In the genomic region with DNA sequence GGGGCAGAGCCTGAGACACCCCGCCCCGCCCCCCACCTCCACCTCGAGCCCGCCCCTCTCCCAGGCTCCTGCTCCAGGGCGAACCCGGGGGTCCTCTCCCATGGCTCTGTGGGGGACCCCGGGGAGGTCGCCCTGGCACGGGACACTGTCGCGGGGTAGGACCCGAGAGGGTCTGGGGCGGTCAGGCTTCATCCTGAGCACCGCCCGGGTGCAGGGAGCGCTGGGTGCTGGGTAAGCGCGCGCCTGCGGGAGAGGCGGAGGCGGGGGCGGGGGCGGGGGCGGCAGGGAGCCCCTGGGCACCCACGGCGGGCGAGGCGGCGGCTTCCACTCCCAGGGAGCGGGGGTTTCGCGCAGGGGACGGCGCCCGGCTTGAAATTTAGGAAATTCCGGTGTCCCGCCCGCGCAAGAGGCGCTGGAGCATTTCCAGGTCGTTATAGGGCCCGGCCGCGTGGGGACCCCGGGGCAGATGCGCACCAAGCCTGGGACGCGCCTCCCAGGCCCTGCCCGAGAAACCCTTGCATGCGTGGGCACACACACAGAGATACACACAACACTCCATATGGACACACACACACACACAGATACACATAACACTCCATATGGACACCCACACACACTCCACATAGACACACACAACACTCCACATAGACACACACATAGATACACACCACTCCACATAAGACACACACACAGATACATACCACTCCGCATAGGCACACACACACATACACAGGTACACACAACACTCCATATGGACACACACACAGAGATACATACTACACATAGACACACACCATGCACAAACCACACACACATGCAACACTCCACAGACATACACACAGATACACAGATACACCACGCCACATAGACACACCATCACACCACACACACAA, we compare ENCODE assay signal across 8 cellular contexts. TPM values are rescaled to one million over a fixed set of nuclear protein-coding genes. Genes with fewer than 3 reads are reported as not detected.
DNase-seq lines count a peak whose midpoint lies in the region; ATAC-seq, FAIRE-seq and TF ChIP-seq lines count a peak whose summit lies in the region.

No MANE protein-coding gene starts in this region.

- H3K79me2 ChIP-seq in K562 (ENCODE audit: control insufficient read depth, insufficient read depth, low read length): peaks cover 25% of the 10 kb centered on the region

- peak overlapping the region in 1 of 8 donors; percentile 20 for H3K4me3 Mint-ChIP-seq in naive B cell

- peaks cover 11 to 32% of the 10 kb centered on the region in 2 donors for H3K36me3 Mint-ChIP-seq in naive B cell

- H3K27me3 Mint-ChIP-seq in naive B cell: peaks cover 31 to 58% (median 40%) of the 10 kb centered on the region in 3 donors

- no TSS peak for BruUV-seq in K562 (replicated peaks; lab: Mats Ljungman, UMichigan)

- TF ChIP-seq CTCF in K562 (IDR thresholded peaks at IDR 0.05 in 2 of 3, conservative IDR thresholded peaks at IDR 0.05 in 1 of 3; ENCODE audit: insufficient read depth in 2 of 3, low read depth in 1 of 3, low read length in 3 of 3) (0 out of 6 replicates have a peak, but pooled peaks of 2 of the 3 experiments have one; percentile 1 to 27), tibial nerve (IDR thresholded peaks at IDR 0.05) (no peak)

- H3K4me3 ChIP-seq in K562: peak overlapping the region; percentile 53
- peak overlapping the region in 3 of 4 donors; percentile 32 to 57 (median 45) for H3K4me3 ChIP-seq in tibial nerve

- peak overlapping the region; percentile 94 for H2AFZ ChIP-seq in K562 (ENCODE audit: low read depth, low read length)

- CTCF ChIA-PET in K562 (lab: Yijun Ruan, JAX; ENCODE audit: low intra/inter-chr PET ratio): no interaction called here

- H3K4me1 ChIP-seq in K562 (replicated peaks in 1 of 2; ENCODE audit: control insufficient read depth in 2 of 2, insufficient read depth in 2 of 2, low read length in 2 of 2): peaks cover 23 to 46% of the 10 kb centered on the region in 2 experiments
- peaks cover 0 to 14% (median 0%) of the 10 kb centered on the region in 4 donors for H3K4me1 ChIP-seq in tibial nerve

- intact Hi-C loops in K562 (cut with micrococcal nuclease): loop anchor here (5.0 kb wide), 2 partner anchors 229 to 299 kb away; no protein-coding TSS in a partner anchor

- in situ Hi-C loops in K562 (cut with MboI): no loop called here

- H3K9me1 ChIP-seq in K562 (ENCODE audit: control insufficient read depth, insufficient read depth, low read length): peaks cover 6% of the 10 kb centered on the region

- POLR2A ChIA-PET in K562 (lab: Yijun Ruan, JAX): interaction anchor here (1.0 kb wide), 1 partner anchor 35 kb away, joined by 4 read pairs; no protein-coding TSS in a partner anchor

- H4K20me1 ChIP-seq in K562 (replicated peaks; ENCODE audit: control insufficient read depth, insufficient read depth, low read length): no peaks in the 10 kb centered on the region; the same call in 1 of the 2 replicates

- 4% methylated on average over 27 of the region's 53 CpGs for WGBS in K562 (ENCODE audit: insufficient coverage, low coverage, missing lambda C conversion rate)
- WGBS in tibial nerve, 2 donors: 6 to 11% methylated on average over 18 to 26 of the region's 53 CpGs

- H3K27ac ChIP-seq in K562 (ENCODE audit: extremely low read depth, low read depth, low read length) (peak overlapping the region; percentile 72; the same call in 2 of the 3 replicates), tibial nerve (peak overlapping the region in 2 of 4 donors; percentile 29 to 32)

- FAIRE-seq in K562 (lab: Jason Lieb, UNC) (no peak), urothelium cell line (lab: Jason Lieb, UNC) (no peak)

- H3K27me3 ChIP-seq in K562 (ENCODE audit: control insufficient read depth in 2 of 2, insufficient read depth in 2 of 2, low read length in 2 of 2) (peaks cover 0 to 4% of the 10 kb centered on the region in 2 experiments; a peak in 2 of 5 replicates), tibial nerve (peaks cover 0 to 60% of the 10 kb centered on the region in 2 donors)

- peaks cover 10% of the 10 kb centered on the region; the same call in 1 of the 2 replicates for H3K9me3 ChIP-seq in K562 (replicated peaks; ENCODE audit: control insufficient read depth, insufficient read depth, low read depth, low read length)
- H3K9me3 ChIP-seq in tibial nerve: peaks cover 0 to 27% (median 4%) of the 10 kb centered on the region in 4 donors

- H3K36me3 ChIP-seq in K562 (ENCODE audit: control insufficient read depth, insufficient read depth, low read length) (peaks cover 13% of the 10 kb centered on the region; the same call in 2 of the 3 replicates), tibial nerve (no peaks in the 10 kb centered on the region)

- peak overlapping the region; percentile 93 for H3K4me2 ChIP-seq in K562 (ENCODE audit: insufficient read depth, low read length)

- no peak overlapping the region for H3K27ac Mint-ChIP-seq in naive B cell

- no peak for TF ChIP-seq RAD21 in K562 (CRISPR knock-in tag; conservative IDR thresholded peaks at IDR 0.05 in 1 of 2, IDR thresholded peaks at IDR 0.05 in 1 of 2)

- peak overlapping the region; percentile 45 to 76 for H3K9ac ChIP-seq in K562 (ENCODE audit: insufficient read depth in 1 of 2, low read depth in 2 of 2, low read length in 2 of 2)

- TF ChIP-seq POLR2A in K562 (conservative IDR thresholded peaks at IDR 0.05): no peak
- no peak for TF ChIP-seq POLR2A in tibial nerve (IDR thresholded peaks at IDR 0.05)

- DNase-seq in RPMI8226: peak; percentile 69
- DNase-seq in K562 (ENCODE audit: extremely low read depth in 1 of 4, low spot score in 3 of 4): peak in 3 of 4 experiments; percentile 78 to 91 (median 91)
- DNase-seq in naive B cell: peak; percentile 34
- DNase-seq in tibial nerve (ENCODE audit: low spot score in 2 of 2): no peak
- no peak for DNase-seq in NCI-H2029 (lab: John Stamatoyannopoulos, UW)
- no peak for DNase-seq in urothelium cell line (ENCODE audit: low spot score)

- no peak for TF ChIP-seq EP300 in K562 (IDR thresholded peaks at IDR 0.05; ENCODE audit: low read length)
- no peak for TF ChIP-seq EP300 in tibial nerve (IDR thresholded peaks at IDR 0.05)

- no peaks in the 10 kb centered on the region for H3K4me1 Mint-ChIP-seq in naive B cell

- H3K9me3 Mint-ChIP-seq in naive B cell: peaks cover 16 to 26% (median 22%) of the 10 kb centered on the region in 7 donors

- ATAC-seq in GM18909 (IDR thresholded peaks at IDR 0.05; ENCODE audit: poor library complexity, unreplicated experiment): peak; percentile 31
- peak; percentile 84 for ATAC-seq in K562
- ATAC-seq in naive B cell (ENCODE audit: low read depth in 2 of 2): peak; percentile 42 to 43
- no peak for ATAC-seq in GM21367 (IDR thresholded peaks at IDR 0.05; ENCODE audit: unreplicated experiment)

TF ChIP-seq in K562, 482 proteins besides CTCF, POLR2A, EP300 and RAD21 (continues in another document):
- TF ChIP-seq SRF (CRISPR knock-in tag; IDR thresholded peaks at IDR 0.05) (no peak), YBX1 (IDR thresholded peaks at IDR 0.05) (peak; percentile 97), NFIC (IDR thresholded peaks at IDR 0.05) (peak; percentile 78), PHB2 (IDR thresholded peaks at IDR 0.05; ENCODE audit: low read depth) (peak; percentile 68; the same call in 1 of the 2 replicates), FOXA1 (IDR thresholded peaks at IDR 0.05; ENCODE audit: borderline replicate concordance) (no peak)

RNA-seq across cellular contexts. Expression of a gene that starts 48.7 kb away (rescaled TPM):
- 43.8 and 108 TPM in 2 replicates for total RNA-seq in K562 (2011; cell fraction: chromatin; rRNA removed; ENCODE audit: low replicate concordance)
- total RNA-seq in K562 (2011; cell fraction: nucleolus; rRNA removed): 90.5 and 93.4 TPM in 2 replicates
- total RNA-seq in K562 (2011; cell fraction: nucleoplasm; rRNA removed): 52.4 and 63.7 TPM in 2 replicates
- total RNA-seq in K562 (2014; rRNA removed): 34.7 and 41.3 TPM in 2 replicates
- total RNA-seq in K562 (2014; rRNA removed; fragmentation: Illumina TruSeq; extraction: Trizol): 8.0 and 8.7 TPM in 2 replicates
- 18.8 and 21.4 TPM in 2 replicates for total RNA-seq in K562 (2015; rRNA removed; fragmentation: Illumina TruSeq; extraction: Trizol)
- total RNA-seq in K562 (2021): 88.7 and 91.3 TPM in 2 replicates
- polyA plus RNA-seq in K562 (2011; rRNA removed): 11.5 and 24.6 TPM in 2 replicates
- polyA plus RNA-seq in K562 (2011; cell fraction: cytosol; rRNA removed): 20.4 and 78.6 TPM in 2 replicates
- polyA plus RNA-seq in K562 (2011; cell fraction: nucleus; rRNA removed): 49.9 and 126 TPM in 2 replicates
- 20.5 and 34.6 TPM in 2 replicates for polyA plus RNA-seq in K562 (2012)
- polyA plus RNA-seq in K562 (2014; fragmentation: Illumina TruSeq; extraction: Trizol): 12.0 and 24.5 TPM in 2 replicates
- 1 to 10 TPM in 1 of 2 experiments, under 1 TPM in 1; 0.65 to 2.3 TPM for polyA plus RNA-seq in K562 (2014; fragmentation: Nextera tagmentation; extraction: Ambion mirVana)
- 36.6 and 50.8 TPM in 2 replicates for polyA plus RNA-seq in K562 (2014; rRNA removed)
- 11.9 and 16.0 TPM in 2 replicates for polyA minus RNA-seq in K562 (2011; rRNA and poly(A)+ RNA removed)
- 41.4 and 45.6 TPM in 2 replicates for polyA minus RNA-seq in K562 (2011; cell fraction: cytosol; rRNA and poly(A)+ RNA removed)
- 23.3 TPM in 2 replicates for polyA minus RNA-seq in K562 (2011; cell fraction: nucleus; rRNA and poly(A)+ RNA removed)
- polyA plus RNA-seq in naive B cell (ENCODE audit: low read depth in 6 of 6): 10 to 100 TPM in 1 of 6 donors, 1 to 10 TPM in 5; 2.9 to 20.0 (median 4.3) TPM
- total RNA-seq in tibial nerve: 10 to 100 TPM in 3 of 4 donors, 1 to 10 TPM in 1; 3.3 to 27.9 (median 11.4) TPM

RNA-seq across cellular contexts. Expression of a gene that starts 52.6 kb away (rescaled TPM):
- total RNA-seq in K562 (2011; cell fraction: chromatin; rRNA removed; ENCODE audit: low replicate concordance): 2.7 and 3.7 TPM in 2 replicates
- total RNA-seq in K562 (2011; cell fraction: nucleolus; rRNA removed): 1.2 and 1.6 TPM in 2 replicates
- total RNA-seq in K562 (2011; cell fraction: nucleoplasm; rRNA removed): 0.95 and 3.4 TPM in 2 replicates
- 0.18 TPM in 1 of 2 replicates, not detected in the other for total RNA-seq in K562 (2014; rRNA removed)
- not detected in 2 replicates for total RNA-seq in K562 (2014; rRNA removed; fragmentation: Illumina TruSeq; extraction: Trizol)
- total RNA-seq in K562 (2015; rRNA removed; fragmentation: Illumina TruSeq; extraction: Trizol): 0.15 TPM in 1 of 2 replicates, not detected in the other
- 0.34 TPM in 1 of 2 replicates, not detected in the other for total RNA-seq in K562 (2021)
- not detected in 2 replicates for polyA plus RNA-seq in K562 (2011; rRNA removed)
- 0.10 and 0.27 TPM in 2 replicates for polyA plus RNA-seq in K562 (2011; cell fraction: cytosol; rRNA removed)
- 0.58 and 0.59 TPM in 2 replicates for polyA plus RNA-seq in K562 (2011; cell fraction: nucleus; rRNA removed)
- polyA plus RNA-seq in K562 (2012): 0.24 TPM in 1 of 2 replicates, not detected in the other
- not detected in 2 replicates for polyA plus RNA-seq in K562 (2014; fragmentation: Illumina TruSeq; extraction: Trizol)
- polyA plus RNA-seq in K562 (2014; fragmentation: Nextera tagmentation; extraction: Ambion mirVana): not detected
- polyA plus RNA-seq in K562 (2014; rRNA removed): 2.0 TPM in 1 of 2 replicates, not detected in the other
- polyA minus RNA-seq in K562 (2011; rRNA and poly(A)+ RNA removed): 0.53 TPM in 1 of 2 replicates, not detected in the other
- polyA minus RNA-seq in K562 (2011; cell fraction: cytosol; rRNA and poly(A)+ RNA removed): not detected in 2 replicates
- 0.54 and 1.1 TPM in 2 replicates for polyA minus RNA-seq in K562 (2011; cell fraction: nucleus; rRNA and poly(A)+ RNA removed)
- polyA plus RNA-seq in naive B cell (ENCODE audit: low read depth in 6 of 6): 1 to 10 TPM in 2 of 6 donors, under 1 TPM in 2, not detected in 2; 0.60 to 1.5 (median 0.93) TPM
- 10 to 100 TPM in 2 of 4 donors, 1 to 10 TPM in 2; 4.2 to 13.4 (median 9.6) TPM for total RNA-seq in tibial nerve

Comparison
In these comparisons a context has a peak if more than half of its experiments do, and no peak if none do; other contexts are left out.
1. DNase-seq: peak in RPMI8226 (single experiment), K562 (3 of 4) and naive B cell (single experiment); none in tibial nerve (0 of 2), NCI-H2029 (single experiment) and urothelium cell line (single experiment).
2. CTCF ChIP-seq: peak in K562 (2 of 3); none in tibial nerve (0 of 5).